Comparison of ENCODE assay signal across 8 cellular contexts in the genomic region with DNA sequence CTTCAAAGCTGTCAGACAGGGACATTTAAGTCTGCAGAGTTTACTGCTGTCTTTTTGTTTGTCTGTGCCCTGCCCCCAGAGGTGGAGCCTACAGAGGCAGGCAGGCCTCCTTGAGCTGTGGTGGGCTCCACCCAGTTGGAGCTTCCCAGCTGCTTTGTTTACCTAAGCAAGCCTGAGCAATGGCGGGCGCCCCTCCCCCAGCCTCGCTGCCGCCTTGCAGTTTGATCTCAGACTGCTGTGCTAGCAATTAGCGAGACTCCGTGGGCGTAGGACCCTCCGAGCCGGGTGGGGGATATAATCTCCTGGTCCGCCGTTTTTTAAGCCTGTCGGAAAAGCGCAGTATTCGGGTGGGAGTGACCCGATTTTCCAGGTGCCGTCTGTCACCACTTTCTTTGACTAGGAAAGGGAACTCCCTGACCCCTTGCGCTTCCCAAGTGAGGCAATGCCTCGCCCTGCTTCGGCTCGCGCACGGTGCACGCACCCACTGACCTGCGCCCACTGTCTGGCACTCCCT. TPM values are rescaled to one million over a fixed set of nuclear protein-coding genes. Genes with fewer than 3 reads are reported as not detected.
A peak's percentile ranks its signal among the peaks of the same experiment; 100 is the strongest.
DNase-seq lines count a peak whose midpoint lies in the region; TF ChIP-seq lines count a peak whose summit lies in the region.
"Not testable (repeated sequence)": the region's sequence is repeated elsewhere in the genome, so short reads cannot be mapped to it uniquely, and the experiment has no call there.
"Had no signal": no experiment of that assay in that cellular context is flagged by ENCODE, and none has a peak within 500 bp of the region (broad histone marks: within the 10 kb centered on the region; RNA-seq: fewer than 3 reads in every experiment).

No MANE protein-coding gene starts in this region.

- intact Hi-C loops in Caco-2 (cut with micrococcal nuclease; ENCODE audit: unreplicated experiment): not testable (repeated sequence)

- not testable (repeated sequence) for H3K4me1 Mint-ChIP-seq in Caco-2 (ENCODE audit: low read depth, unreplicated experiment); osteocyte (ENCODE audit: unreplicated experiment)

- H3K27me3 Mint-ChIP-seq in Caco-2 (ENCODE audit: insufficient read depth, unreplicated experiment): not testable (repeated sequence)
- peaks cover 21% of the 10 kb centered on the region for H3K27me3 Mint-ChIP-seq in osteocyte (ENCODE audit: unreplicated experiment)

- not testable (repeated sequence) for H3K36me3 ChIP-seq in Caco-2 (ENCODE audit: control insufficient read depth, insufficient read depth, low read length); HEK293 (ENCODE audit: control insufficient read depth in 2 of 2, insufficient read depth in 1 of 2, low read length in 2 of 2); SK-N-SH (replicated peaks in 1 of 2; ENCODE audit: control insufficient read depth in 1 of 2, insufficient read depth in 2 of 2, low read length in 1 of 2); iPS-20b (ENCODE audit: insufficient read depth, low read depth, low read length)

- not testable (repeated sequence) for H3K9me3 Mint-ChIP-seq in Caco-2 (ENCODE audit: unreplicated experiment); osteocyte (ENCODE audit: unreplicated experiment)

- not testable (repeated sequence) for H3K9ac ChIP-seq in SK-N-SH; iPS-20b (ENCODE audit: low read depth, low read length)

- peak overlapping the region; percentile 23; the same call in 1 of the 2 replicates for H2AFZ ChIP-seq in SK-N-SH (ENCODE audit: low read depth)

- not testable (repeated sequence) for H3K27me3 ChIP-seq in Caco-2 (replicated peaks; ENCODE audit: control insufficient read depth, insufficient read depth, low read length); SK-N-SH (ENCODE audit: insufficient read depth); iPS-20b (ENCODE audit: insufficient read depth, low read length)

- CTCF ChIA-PET in Caco-2 (lab: Charles Lee) (interaction anchor here (1.2 kb wide), 1 partner anchor 34 kb away, joined by 4 read pairs; no protein-coding TSS in a partner anchor), HEK293 (lab: Yijun Ruan, JAX) (interaction anchor here (1.5 kb wide), 1 partner anchor 34 kb away, joined by 3 read pairs; no protein-coding TSS in a partner anchor), SK-N-SH (lab: Yijun Ruan, JAX) (interaction anchor here (0.7 to 2.1 kb wide), 6 partner anchors 8 to 270 kb away, joined by 3 to 19 read pairs (median 4); no protein-coding TSS in a partner anchor)

- 41% methylated on average over 17 of the region's 24 CpGs for WGBS in SK-N-SH (ENCODE audit: low lambda C conversion rate)

- H3K79me2 ChIP-seq in SK-N-SH (ENCODE audit: insufficient read depth): not testable (repeated sequence)

- not testable (repeated sequence) for TF ChIP-seq EP300 in SK-N-SH (IDR thresholded peaks at IDR 0.05; ENCODE audit: borderline replicate concordance in 1 of 2, low read depth in 1 of 2, low read length in 1 of 2)

- TF ChIP-seq RAD21 in SK-N-SH (IDR thresholded peaks at IDR 0.05; ENCODE audit: low read length): not testable (repeated sequence)

- H3K27ac Mint-ChIP-seq in Caco-2 (ENCODE audit: unreplicated experiment): peak overlapping the region; percentile 81
- not testable (repeated sequence) for H3K27ac Mint-ChIP-seq in osteocyte (ENCODE audit: unreplicated experiment)

- DNase-seq in Caco-2: peak in 1 of 2 experiments; percentile 36
- DNase-seq in NCI-H69 (lab: John Stamatoyannopoulos, UW): peak; percentile 14
- not testable (repeated sequence) for DNase-seq in SK-N-SH; fibroblast of villous mesenchyme (ENCODE audit: low read depth); osteocyte (ENCODE audit: extremely low spot score, unreplicated experiment)

- H3K27ac ChIP-seq in HEK293 (ENCODE audit: extremely low read depth, low read depth, low read length); SK-N-SH (ENCODE audit: low read depth in 2 of 2, low read length in 1 of 2); iPS-20b (ENCODE audit: low read length): not testable (repeated sequence)

- not testable (repeated sequence) for H3K9me3 ChIP-seq in Caco-2; HEK293 (ENCODE audit: control insufficient read depth, insufficient read depth, low read depth, low read length); SK-N-SH; iPS-20b (ENCODE audit: insufficient read depth, low read depth, low read length)

- H3K4me2 ChIP-seq in SK-N-SH: peak overlapping the region; percentile 19; the same call in 1 of the 2 replicates

- not testable (repeated sequence) for H4K20me1 ChIP-seq in SK-N-SH (ENCODE audit: insufficient read depth)

- peak overlapping the region; percentile 77 for H3K4me3 Mint-ChIP-seq in Caco-2 (ENCODE audit: unreplicated experiment)
- H3K4me3 Mint-ChIP-seq in osteocyte (ENCODE audit: unreplicated experiment): peak overlapping the region; percentile 71

- not testable (repeated sequence) for H3F3A ChIP-seq in SK-N-SH (replicated peaks; ENCODE audit: insufficient read depth)

- H3K36me3 Mint-ChIP-seq in Caco-2 (ENCODE audit: insufficient read depth, unreplicated experiment); osteocyte (ENCODE audit: unreplicated experiment): not testable (repeated sequence)

- POLR2A ChIA-PET in Caco-2 (lab: Charles Lee); HEK293 (lab: Yijun Ruan, JAX); SK-N-SH (lab: Yijun Ruan, JAX): not testable (repeated sequence)

- not testable (repeated sequence) for H3K9me2 ChIP-seq in SK-N-SH

- BruUV-seq in Caco-2 (replicated peaks; lab: Mats Ljungman, UMichigan): not testable (repeated sequence)

- H3K4me3 ChIP-seq in Caco-2 (ENCODE audit: low read depth, low read length) (peak overlapping the region; percentile 41), SK-N-SH (ENCODE audit: low read depth in 2 of 2, low read length in 1 of 2) (peak overlapping the region; percentile 43 to 58), fibroblast of villous mesenchyme (ENCODE audit: low read depth, low read length) (peak overlapping the region; percentile 53), iPS-20b (ENCODE audit: low read length) (peak overlapping the region; percentile 46; the same call in 1 of the 2 replicates)
- not testable (repeated sequence) for H3K4me3 ChIP-seq in HEK293 (ENCODE audit: low read depth, low read length)

- not testable (repeated sequence) for TF ChIP-seq CTCF in Caco-2 (IDR thresholded peaks at IDR 0.05; ENCODE audit: insufficient read depth in 1 of 2, low read depth in 1 of 2, low read length in 1 of 2, severe bottlenecking in 1 of 2, unreplicated experiment in 1 of 2); HEK293 (tag by site-specific recombination; IDR thresholded peaks at IDR 0.05); SK-N-SH (IDR thresholded peaks at IDR 0.05); fibroblast of villous mesenchyme (IDR thresholded peaks at IDR 0.05; ENCODE audit: insufficient read depth, low read depth, low read length); osteocyte (IDR thresholded peaks at IDR 0.05)

- H3K4me1 ChIP-seq in Caco-2; HEK293 (ENCODE audit: control insufficient read depth, insufficient read depth, low read length); SK-N-SH (ENCODE audit: control insufficient read depth in 1 of 2, insufficient read depth in 2 of 2, low read depth in 1 of 2, low read length in 1 of 2); iPS-20b (ENCODE audit: insufficient read depth, low read length): not testable (repeated sequence)

TF ChIP-seq in HEK293, 187 proteins besides CTCF, POLR2A, EP300 and RAD21 (continues in another document):
- peak; percentile 65 for TF ChIP-seq GLIS2 (tag by site-specific recombination; IDR thresholded peaks at IDR 0.05)
- peak; percentile 69 for TF ChIP-seq ZFP37 (tag by site-specific recombination; IDR thresholded peaks at IDR 0.05)
- peak; percentile 60; the same call in 1 of the 2 replicates for TF ChIP-seq ZNF394 (tag by site-specific recombination; IDR thresholded peaks at IDR 0.05; ENCODE audit: borderline replicate concordance)
- peak; percentile 54; the same call in 1 of the 2 replicates for TF ChIP-seq SP7 (tag by site-specific recombination; IDR thresholded peaks at IDR 0.05)
- TF ChIP-seq ZNF843 (tag by site-specific recombination; IDR thresholded peaks at IDR 0.05): 0 out of 2 replicates have a peak, but pooled peaks have one; percentile 50
- TF ChIP-seq ZFHX2 (tag by site-specific recombination; conservative IDR thresholded peaks at IDR 0.05): peak; percentile 60

RNA-seq across cellular contexts. Expression of a gene that starts 6.6 kb away (rescaled TPM):
- total RNA-seq in Caco-2 (2022) (0.35 and 0.39 TPM in 2 replicates), fibroblast of villous mesenchyme (0.43 and 0.97 TPM in 2 replicates), osteocyte (0.26 and 0.32 TPM in 2 replicates)
- 0.10 and 0.11 TPM in 2 replicates for polyA plus RNA-seq in SK-N-SH (2012; rRNA removed)
- 0.13 and 0.15 TPM in 2 replicates for polyA plus RNA-seq in SK-N-SH (2012; cell fraction: cytosol; rRNA removed)
- 0.09 and 0.26 TPM in 2 replicates for polyA plus RNA-seq in SK-N-SH (2012; cell fraction: nucleus; rRNA removed)
- polyA plus RNA-seq: IgD-negative memory B cell had no signal

RNA-seq across cellular contexts. Expression of a gene that starts 29.8 kb away (rescaled TPM):
- 87.9 and 88.9 TPM in 2 replicates for total RNA-seq in Caco-2 (2022)
- 10.9 and 14.6 TPM in 2 replicates for polyA plus RNA-seq in SK-N-SH (2012; rRNA removed)
- 20.3 and 38.9 TPM in 2 replicates for polyA plus RNA-seq in SK-N-SH (2012; cell fraction: cytosol; rRNA removed)
- 2.5 and 7.4 TPM in 2 replicates for polyA plus RNA-seq in SK-N-SH (2012; cell fraction: nucleus; rRNA removed)
- total RNA-seq in fibroblast of villous mesenchyme: 28.0 and 43.2 TPM in 2 replicates
- total RNA-seq in osteocyte: 56.5 and 64.7 TPM in 2 replicates
